In genomic region chr21:43808832-43809251, GRCh38 we compare ENCODE assay signal across 1 cellular context.
TF ChIP-seq lines count a peak whose summit lies in the region.

No MANE protein-coding gene starts in this region.

TF ChIP-seq in K562, 482 proteins besides CTCF, POLR2A, EP300 and RAD21:
- TF ChIP-seq ZBTB7A (IDR thresholded peaks at IDR 0.05; ENCODE audit: borderline replicate concordance, control insufficient read depth, low read depth, low read length): peak; percentile 63
- TF ChIP-seq XRCC5 (IDR thresholded peaks at IDR 0.05; ENCODE audit: low read depth, low read length): no peak
- TF ChIP-seq CHD2 (IDR thresholded peaks at IDR 0.05; ENCODE audit: low read depth, low read length): no peak
- no peak for TF ChIP-seq MLX (CRISPR knock-in tag; conservative IDR thresholded peaks at IDR 0.05)
- TF ChIP-seq PCBP1 (IDR thresholded peaks at IDR 0.05; ENCODE audit: low read depth, low read length, poor library complexity, severe bottlenecking): peak; percentile 21
TF ChIP-seq in K562: peak in this region for 2.
